ENCODE assay signal across 18 cellular contexts in the genomic region with DNA sequence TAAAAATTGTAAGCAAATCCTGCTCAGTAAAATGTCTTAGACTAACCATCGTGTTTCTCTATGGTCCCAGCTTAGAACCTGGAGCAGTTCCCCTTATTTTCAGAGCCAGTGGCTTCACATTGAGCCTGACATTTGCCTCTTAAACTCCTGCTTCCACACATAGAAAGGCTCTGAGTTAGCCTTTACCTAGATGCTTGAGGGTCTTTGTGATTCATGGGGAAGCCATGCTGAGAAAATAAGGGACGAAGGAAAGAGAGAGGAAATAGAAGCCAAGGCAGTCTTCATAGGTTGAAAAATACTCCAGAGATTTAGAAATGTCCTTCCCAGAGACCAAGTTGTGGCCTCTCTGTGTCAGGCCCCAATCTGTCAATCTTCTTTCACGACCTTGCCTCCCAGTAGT. TPM values are rescaled to one million over a fixed set of nuclear protein-coding genes. Genes with fewer than 3 reads are reported as not detected.
DNase-seq lines count a peak whose midpoint lies in the region; ATAC-seq, FAIRE-seq and TF ChIP-seq lines count a peak whose summit lies in the region.
"Had no signal": no experiment of that assay in that cellular context is flagged by ENCODE, and none has a peak within 500 bp of the region (broad histone marks: within the 10 kb centered on the region; RNA-seq: fewer than 3 reads in every experiment).

No MANE protein-coding gene starts in this region.

- H4K20me1 ChIP-seq in K562 (replicated peaks; ENCODE audit: control insufficient read depth, insufficient read depth, low read length) (no peaks in the 10 kb centered on the region), smooth muscle cell (ENCODE audit: low read depth) (no peaks in the 10 kb centered on the region)
- H4K20me1 ChIP-seq: BLaER1 treated with 17β-estradiol and CSF1 and Interleukin-3, amounts not matched to agents 10 nM and 100 nM had no signal

- H3K9me3 Mint-ChIP-seq in CD14-positive monocyte = no peaks in the 10 kb centered on the region

- in situ Hi-C loops in K562 (cut with MboI) = no loop called here
- in situ Hi-C loops in GM13977 (cut with MboI; ENCODE audit: low pct_unique_long_range_greater_than_20kb, low sequenced_read_pairs, unreplicated experiment) = loop anchor here (25.0 kb wide), 1 partner anchor 151 kb away; no protein-coding TSS in a partner anchor

- intact Hi-C loops in CD14-positive monocyte (cut with micrococcal nuclease) = no loop called here
- intact Hi-C loops in K562 (cut with micrococcal nuclease) = no loop called here

- TF ChIP-seq CTCF in CD14-positive monocyte (IDR thresholded peaks at IDR 0.05) (no peak), K562 (IDR thresholded peaks at IDR 0.05 in 2 of 3, conservative IDR thresholded peaks at IDR 0.05 in 1 of 3; ENCODE audit: insufficient read depth in 2 of 3, low read depth in 1 of 3, low read length in 3 of 3) (no peak), smooth muscle cell (IDR thresholded peaks at IDR 0.05; ENCODE audit: borderline replicate concordance, insufficient read depth, poor library complexity, severe bottlenecking) (no peak), GM13977 (IDR thresholded peaks at IDR 0.05; ENCODE audit: extremely low read depth, insufficient read depth, missing control alignments) (no peak)

- H3K9me1 ChIP-seq in K562 (ENCODE audit: control insufficient read depth, insufficient read depth, low read length) = no peaks in the 10 kb centered on the region

- H3F3A ChIP-seq in smooth muscle cell (ENCODE audit: low read depth) = no peaks in the 10 kb centered on the region

- TF ChIP-seq EP300 in K562 (IDR thresholded peaks at IDR 0.05; ENCODE audit: low read length) = no peak

- POLR2A ChIA-PET in K562 (lab: Yijun Ruan, JAX) = no interaction called here

- no peak for TF ChIP-seq RAD21 in K562 (CRISPR knock-in tag; conservative IDR thresholded peaks at IDR 0.05 in 1 of 2, IDR thresholded peaks at IDR 0.05 in 1 of 2)

- DNase-seq in CD14-positive monocyte (ENCODE audit: low spot score) = no peak
- no peak for DNase-seq in K562 (ENCODE audit: extremely low read depth in 1 of 4, low spot score in 3 of 4)
- no peak for DNase-seq in smooth muscle cell (lab: John Stamatoyannopoulos, UW; ENCODE audit: unreplicated experiment)
- no peak for DNase-seq in GM13977 (ENCODE audit: low spot score)
- DNase-seq in hippocampal formation (lab: John Stamatoyannopoulos, UW) = no peak
- DNase-seq: Karpas-422, MM.1S, NCI-H1105, NCI-H187, NCI-H226, NCI-H524 treated with DMSO at 0.1 percent for 48 hours, SHP77 had no signal

- H2AFZ ChIP-seq in K562 (ENCODE audit: low read depth, low read length) (peak overlapping the region; percentile 7; the same call in 1 of the 2 replicates), smooth muscle cell (ENCODE audit: low read depth) (no peak overlapping the region)

- peaks cover 0 to 2% (median under 1%) of the 10 kb centered on the region in 3 donors for H3K27me3 Mint-ChIP-seq in CD14-positive monocyte (ENCODE audit: low read depth in 3 of 3)

- H3K9ac ChIP-seq in HUES64 (ENCODE audit: low read depth, low read length) (no peak overlapping the region), K562 (ENCODE audit: insufficient read depth in 1 of 2, low read depth in 2 of 2, low read length in 2 of 2) (no peak overlapping the region), iPS-15b (ENCODE audit: low read depth, low read length) (peak overlapping the region; percentile 19), smooth muscle cell (ENCODE audit: low read depth) (no peak overlapping the region)
- H3K9ac ChIP-seq: BLaER1 treated with 17β-estradiol and CSF1 and Interleukin-3, amounts not matched to agents 10 nM and 100 nM had no signal

- H3K4me2 ChIP-seq in K562 (ENCODE audit: insufficient read depth, low read length) = no peak overlapping the region
- no peak overlapping the region for H3K4me2 ChIP-seq in smooth muscle cell

- peaks cover 0 to 3% of the 10 kb centered on the region in 2 donors for H3K36me3 Mint-ChIP-seq in CD14-positive monocyte

- no TSS peak for BruUV-seq in K562 (replicated peaks; lab: Mats Ljungman, UMichigan)

- FAIRE-seq in K562 (lab: Jason Lieb, UNC) = no peak
- FAIRE-seq: A204.1 had no signal

- no peaks in the 10 kb centered on the region; the same call in 1 of the 2 replicates for H3K4me1 ChIP-seq in HUES64 (ENCODE audit: insufficient read depth, low read length)
- H3K4me1 ChIP-seq in K562 (replicated peaks in 1 of 2; ENCODE audit: control insufficient read depth in 2 of 2, insufficient read depth in 2 of 2, low read length in 2 of 2) = peaks cover 3 to 7% of the 10 kb centered on the region in 2 experiments; a peak in 3 of 5 replicates
- H3K4me1 ChIP-seq in iPS-15b (ENCODE audit: control insufficient read depth, insufficient read depth, low read length) = peaks cover 8% of the 10 kb centered on the region
- H3K4me1 ChIP-seq in smooth muscle cell (ENCODE audit: low read depth) = no peaks in the 10 kb centered on the region

- H3K4me3 ChIP-seq in HUES64 (ENCODE audit: low read length) (no peak overlapping the region), K562 (no peak overlapping the region), iPS-15b (ENCODE audit: low read depth, low read length) (no peak overlapping the region), smooth muscle cell (no peak overlapping the region)
- H3K4me3 ChIP-seq: BLaER1 treated with 17β-estradiol and CSF1 and Interleukin-3, amounts not matched to agents 10 nM and 100 nM had no signal

- 41% methylated on average over 3 of the region's 3 CpGs for WGBS in HUES64
- WGBS in K562 (ENCODE audit: insufficient coverage, low coverage, missing lambda C conversion rate) = 30% methylated on average over 3 of the region's 3 CpGs
- WGBS in smooth muscle cell (ENCODE audit: low lambda C conversion rate) = 75% methylated on average over 3 of the region's 3 CpGs

- peak overlapping the region in 5 of 7 donors; percentile 27 to 55 (median 37) for H3K27ac Mint-ChIP-seq in CD14-positive monocyte

- CTCF ChIA-PET in K562 (lab: Yijun Ruan, JAX; ENCODE audit: low intra/inter-chr PET ratio) = no interaction called here

- H3K4me3 Mint-ChIP-seq in CD14-positive monocyte = no peak overlapping the region

- peaks cover 20% of the 10 kb centered on the region for H3K4me1 Mint-ChIP-seq in CD14-positive monocyte

- H3K9me3 ChIP-seq in HUES64 (ENCODE audit: insufficient read depth, low read depth, low read length) (peaks cover 6% of the 10 kb centered on the region; the same call in 1 of the 2 replicates), K562 (replicated peaks; ENCODE audit: control insufficient read depth, insufficient read depth, low read depth, low read length) (no peaks in the 10 kb centered on the region), iPS-15b (ENCODE audit: control insufficient read depth, insufficient read depth, low read length) (no peaks in the 10 kb centered on the region), smooth muscle cell (replicated peaks; ENCODE audit: low read depth) (no peaks in the 10 kb centered on the region)
- H3K9me3 ChIP-seq: BLaER1 treated with 17β-estradiol and CSF1 and Interleukin-3, amounts not matched to agents 10 nM and 100 nM had no signal

- H3K27ac ChIP-seq in HUES64 (ENCODE audit: low read depth, low read length) = peak overlapping the region; percentile 70; the same call in 1 of the 2 replicates
- H3K27ac ChIP-seq in K562 (ENCODE audit: extremely low read depth, low read depth, low read length) = no peak overlapping the region
- H3K27ac ChIP-seq in smooth muscle cell (ENCODE audit: low read depth) = no peak overlapping the region
- H3K27ac ChIP-seq: BLaER1 treated with 17β-estradiol and CSF1 and Interleukin-3, amounts not matched to agents 10 nM and 100 nM had no signal

- H3K27me3 ChIP-seq in HUES64 (ENCODE audit: insufficient read depth, low read length) = no peaks in the 10 kb centered on the region
- H3K27me3 ChIP-seq in K562 (ENCODE audit: control insufficient read depth in 2 of 2, insufficient read depth in 2 of 2, low read length in 2 of 2) = no peaks in the 10 kb centered on the region
- H3K27me3 ChIP-seq in iPS-15b (ENCODE audit: control insufficient read depth, insufficient read depth, low read length) = no peaks in the 10 kb centered on the region
- no peaks in the 10 kb centered on the region for H3K27me3 ChIP-seq in smooth muscle cell (ENCODE audit: low read depth)
- H3K27me3 ChIP-seq: BLaER1 treated with 17β-estradiol and CSF1 and Interleukin-3, amounts not matched to agents 10 nM and 100 nM had no signal

- no peak for TF ChIP-seq POLR2A in K562 (conservative IDR thresholded peaks at IDR 0.05)

- H3K79me2 ChIP-seq in K562 (ENCODE audit: control insufficient read depth, insufficient read depth, low read length) (no peaks in the 10 kb centered on the region), smooth muscle cell (ENCODE audit: low read depth) (no peaks in the 10 kb centered on the region)

- no peaks in the 10 kb centered on the region for H3K36me3 ChIP-seq in HUES64 (ENCODE audit: insufficient read depth, low read length)
- H3K36me3 ChIP-seq in K562 (ENCODE audit: control insufficient read depth, insufficient read depth, low read length) = no peaks in the 10 kb centered on the region
- no peaks in the 10 kb centered on the region for H3K36me3 ChIP-seq in iPS-15b (ENCODE audit: control insufficient read depth, insufficient read depth, low read length)
- no peaks in the 10 kb centered on the region for H3K36me3 ChIP-seq in smooth muscle cell (ENCODE audit: low read depth)
- H3K36me3 ChIP-seq: BLaER1 treated with 17β-estradiol and CSF1 and Interleukin-3, amounts not matched to agents 10 nM and 100 nM had no signal

- no peak for ATAC-seq in K562
- no peak for ATAC-seq in HG03095 (IDR thresholded peaks at IDR 0.05; ENCODE audit: unreplicated experiment)
- ATAC-seq: SK-N-SH treated with all-trans-retinoic acid at 6 μM for 48 hours had no signal

RNA-seq across cellular contexts. Expression of a gene that starts 16.1 kb away (rescaled TPM):
- 10 to 100 TPM in 1 of 2 donors, 1 to 10 TPM in 1; 8.1 to 10.2 TPM for polyA plus RNA-seq in CD14-positive monocyte
- polyA plus RNA-seq in HUES64 (2013, experiment 1 of 2) = 13.6 TPM
- 12.7 TPM for polyA plus RNA-seq in HUES64 (2013, experiment 2 of 2)
- 19.0 and 34.7 TPM in 2 replicates for total RNA-seq in K562 (2011; cell fraction: chromatin; rRNA removed; ENCODE audit: low replicate concordance)
- 11.5 and 13.0 TPM in 2 replicates for total RNA-seq in K562 (2011; cell fraction: nucleolus; rRNA removed)
- total RNA-seq in K562 (2011; cell fraction: nucleoplasm; rRNA removed) = 18.9 and 25.9 TPM in 2 replicates
- total RNA-seq in K562 (2014; rRNA removed) = 23.1 and 23.5 TPM in 2 replicates
- 37.4 and 38.7 TPM in 2 replicates for total RNA-seq in K562 (2014; rRNA removed; fragmentation: Illumina TruSeq; extraction: Trizol)
- total RNA-seq in K562 (2015; rRNA removed; fragmentation: Illumina TruSeq; extraction: Trizol) = 31.1 and 34.9 TPM in 2 replicates
- 24.7 and 25.4 TPM in 2 replicates for total RNA-seq in K562 (2021)
- polyA plus RNA-seq in K562 (2011; rRNA removed) = 21.3 and 29.1 TPM in 2 replicates
- 7.5 and 16.4 TPM in 2 replicates for polyA plus RNA-seq in K562 (2011; cell fraction: cytosol; rRNA removed)
- 4.6 and 5.7 TPM in 2 replicates for polyA plus RNA-seq in K562 (2011; cell fraction: nucleus; rRNA removed)
- polyA plus RNA-seq in K562 (2012) = 17.8 and 19.5 TPM in 2 replicates
- 26.1 and 31.9 TPM in 2 replicates for polyA plus RNA-seq in K562 (2014; fragmentation: Illumina TruSeq; extraction: Trizol)
- polyA plus RNA-seq in K562 (2014; fragmentation: Nextera tagmentation; extraction: Ambion mirVana) = 10 to 100 TPM; 20.0 to 28.4 TPM
- 17.2 and 20.7 TPM in 2 replicates for polyA plus RNA-seq in K562 (2014; rRNA removed)
- 50.4 and 73.6 TPM in 2 replicates for polyA minus RNA-seq in K562 (2011; rRNA and poly(A)+ RNA removed)
- polyA minus RNA-seq in K562 (2011; cell fraction: cytosol; rRNA and poly(A)+ RNA removed) = 17.9 and 25.6 TPM in 2 replicates
- polyA minus RNA-seq in K562 (2011; cell fraction: nucleus; rRNA and poly(A)+ RNA removed) = 6.1 and 10.8 TPM in 2 replicates
- total RNA-seq in smooth muscle cell = 18.8 and 19.0 TPM in 2 replicates
- polyA plus RNA-seq in smooth muscle cell = 9.3 and 12.8 TPM in 2 replicates

RNA-seq across cellular contexts. Expression of a gene that starts 53.6 kb away (rescaled TPM):
- polyA plus RNA-seq in CD14-positive monocyte (under 1 TPM; 0.17 to 0.36 TPM), K562 (2011; rRNA removed) (6.1 and 6.5 TPM in 2 replicates), K562 (2014; fragmentation: Illumina TruSeq; extraction: Trizol) (4.4 and 4.5 TPM in 2 replicates), K562 (2014; fragmentation: Nextera tagmentation; extraction: Ambion mirVana) (1 to 10 TPM; 3.6 to 4.2 TPM), K562 (2014; rRNA removed) (4.9 and 5.9 TPM in 2 replicates), smooth muscle cell (0.92 and 1.8 TPM in 2 replicates)
- polyA plus RNA-seq in HUES64 (2013, experiment 1 of 2) = 1.2 TPM
- polyA plus RNA-seq in HUES64 (2013, experiment 2 of 2) = 1.5 TPM
- total RNA-seq in K562 (2011; cell fraction: chromatin; rRNA removed; ENCODE audit: low replicate concordance) = 16.9 and 23.6 TPM in 2 replicates
- 11.1 and 12.3 TPM in 2 replicates for total RNA-seq in K562 (2011; cell fraction: nucleolus; rRNA removed)
- total RNA-seq in K562 (2011; cell fraction: nucleoplasm; rRNA removed) = 12.7 and 14.0 TPM in 2 replicates
- total RNA-seq in K562 (2014; rRNA removed) (3.2 and 3.6 TPM in 2 replicates), K562 (2014; rRNA removed; fragmentation: Illumina TruSeq; extraction: Trizol) (5.4 and 5.7 TPM in 2 replicates), K562 (2015; rRNA removed; fragmentation: Illumina TruSeq; extraction: Trizol) (3.8 and 4.0 TPM in 2 replicates), K562 (2021) (5.0 and 5.2 TPM in 2 replicates), smooth muscle cell (0.54 and 1.9 TPM in 2 replicates)
- 1.8 and 4.7 TPM in 2 replicates for polyA plus RNA-seq in K562 (2011; cell fraction: cytosol; rRNA removed)
- polyA plus RNA-seq in K562 (2011; cell fraction: nucleus; rRNA removed) = 3.1 and 4.5 TPM in 2 replicates
- polyA plus RNA-seq in K562 (2012) = 3.6 and 5.1 TPM in 2 replicates
- polyA minus RNA-seq in K562 (2011; rRNA and poly(A)+ RNA removed) = 14.6 and 18.9 TPM in 2 replicates
- polyA minus RNA-seq in K562 (2011; cell fraction: cytosol; rRNA and poly(A)+ RNA removed) = 2.4 and 3.3 TPM in 2 replicates
- polyA minus RNA-seq in K562 (2011; cell fraction: nucleus; rRNA and poly(A)+ RNA removed) = 3.1 and 5.9 TPM in 2 replicates
